10 cellular contexts compared by ENCODE assay signal in the genomic region with DNA sequence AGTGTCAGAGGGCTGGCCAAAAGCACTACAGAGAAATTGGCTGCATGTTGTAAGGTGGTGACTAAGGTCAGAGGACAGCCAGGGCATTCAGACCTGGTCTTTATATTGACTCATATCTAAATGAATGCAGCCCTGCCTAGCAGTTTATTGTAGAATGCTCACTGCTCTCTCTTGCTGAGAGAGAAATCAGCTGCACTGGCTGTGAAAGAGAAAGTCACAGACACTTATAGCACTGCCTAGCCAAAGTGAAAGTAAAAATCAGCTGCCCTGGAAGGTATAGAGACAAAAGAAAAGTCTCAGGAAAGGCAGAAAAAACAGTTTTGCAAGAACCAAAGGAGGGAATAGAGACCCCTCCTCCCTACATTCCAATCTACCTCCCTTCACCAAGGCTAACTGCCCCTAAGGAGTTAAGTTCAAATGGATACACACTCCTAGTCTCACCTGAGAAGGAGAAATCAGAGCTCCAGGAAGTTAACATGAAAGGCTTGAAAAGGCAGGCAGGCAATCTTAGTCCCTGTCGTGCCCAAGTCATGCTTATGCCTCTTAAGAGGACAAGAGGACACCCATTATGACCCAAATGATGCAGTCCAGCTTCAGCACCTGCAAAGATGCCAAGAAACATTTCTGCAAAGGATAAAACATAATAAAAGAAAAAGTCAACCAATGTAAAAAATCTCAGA.
DNase-seq lines count a peak whose midpoint lies in the region; ATAC-seq and TF ChIP-seq lines count a peak whose summit lies in the region.
"Had no signal": no experiment of that assay in that cellular context is flagged by ENCODE, and none has a peak within 500 bp of the region (broad histone marks: within the 10 kb centered on the region; RNA-seq: fewer than 3 reads in every experiment).

No MANE protein-coding gene starts in this region.

- no peak overlapping the region for H2BK12ac ChIP-seq in mesenchymal stem cell (ENCODE audit: low read length in 2 of 2)

- DNase-seq in CD4-positive, alpha-beta memory T cell, result no peak
- DNase-seq in SIG-M5 treated with dmso at 0.1 percent for 504 hours (lab: John Stamatoyannopoulos, UW; ENCODE audit: unreplicated experiment) (no peak), suprapubic skin (ENCODE audit: low spot score in 2 of 2) (no peak), mesenchymal stem cell (no peak)
- DNase-seq: C1 segment of cervical spinal cord, NCI-H2029 had no signal

- CTCF ChIA-PET in CD4-positive, alpha-beta memory T cell (lab: Charles Lee; ENCODE audit: partially characterized antibody), result interaction anchor here (1.3 kb wide), 1 partner anchor 23 kb away, joined by 4 read pairs; no protein-coding TSS in a partner anchor

- no peaks in the 10 kb centered on the region for H3K27me3 Mint-ChIP-seq in CD4-positive, alpha-beta memory T cell

- no peak overlapping the region for H2BK5ac ChIP-seq in mesenchymal stem cell (ENCODE audit: low read depth, low read length, poor library complexity, severe bottlenecking)

- H3K4ac ChIP-seq in mesenchymal stem cell (ENCODE audit: low read depth in 1 of 2, low read length in 2 of 2), result no peak overlapping the region

- no peak overlapping the region for H4K91ac ChIP-seq in mesenchymal stem cell (ENCODE audit: low read length)

- H3K4me1 ChIP-seq in CD4-positive, alpha-beta memory T cell (ENCODE audit: insufficient read depth, low read length), result peaks cover 19% of the 10 kb centered on the region
- H3K4me1 ChIP-seq in endocrine pancreas (ENCODE audit: control insufficient read depth, insufficient read depth, low read length) (no peaks in the 10 kb centered on the region), suprapubic skin (no peaks in the 10 kb centered on the region), mesenchymal stem cell (ENCODE audit: control insufficient read depth, insufficient read depth, low read depth, low read length) (no peaks in the 10 kb centered on the region), gastroesophageal sphincter (no peaks in the 10 kb centered on the region)

- H2AFZ ChIP-seq in mesenchymal stem cell (ENCODE audit: low read depth, low read length), result no peak overlapping the region

- no peak for TF ChIP-seq POLR2A in suprapubic skin (IDR thresholded peaks at IDR 0.05)
- no peak for TF ChIP-seq POLR2A in gastroesophageal sphincter (IDR thresholded peaks at IDR 0.05)

- peak overlapping the region in 2 of 8 donors; percentile 76 to 89 for H3K4me3 Mint-ChIP-seq in CD4-positive, alpha-beta memory T cell

- ATAC-seq in GM21390 (IDR thresholded peaks at IDR 0.05; ENCODE audit: unreplicated experiment) (peak; percentile 97), HG03571 (IDR thresholded peaks at IDR 0.05; ENCODE audit: unreplicated experiment) (peak; percentile 90), gastroesophageal sphincter (no peak)

- H3K27ac Mint-ChIP-seq in CD4-positive, alpha-beta memory T cell, result peak overlapping the region in 2 of 7 donors; percentile 82 to 91

- H3K9me3 Mint-ChIP-seq in CD4-positive, alpha-beta memory T cell, result no peaks in the 10 kb centered on the region

- no CpG with 5 or more reads among the region's 1 CpG for whole genome bisulfite sequencing in suprapubic skin
- WGBS in mesenchymal stem cell, result 33% methylated on average over 1 of the region's 1 CpG
- WGBS in gastroesophageal sphincter (ENCODE audit: low coverage in 1 of 2), 2 donors, result 0% methylated on average over 1 of the region's 1 CpG; no CpG with 5 or more reads in 1 of the 2 donors

- H3K36me3 ChIP-seq in CD4-positive, alpha-beta memory T cell (ENCODE audit: insufficient read depth, low read length), result no peaks in the 10 kb centered on the region
- H3K36me3 ChIP-seq in endocrine pancreas (ENCODE audit: control insufficient read depth, insufficient read depth, low read length), result no peaks in the 10 kb centered on the region
- H3K36me3 ChIP-seq in suprapubic skin, result no peaks in the 10 kb centered on the region
- H3K36me3 ChIP-seq in mesenchymal stem cell (ENCODE audit: control insufficient read depth in 1 of 2, insufficient read depth in 2 of 2, low read depth in 1 of 2, low read length in 2 of 2), result no peaks in the 10 kb centered on the region
- no peaks in the 10 kb centered on the region for H3K36me3 ChIP-seq in gastroesophageal sphincter

- H3K14ac ChIP-seq in mesenchymal stem cell (ENCODE audit: low read length in 2 of 2), result no peak overlapping the region

- TF ChIP-seq CTCF in suprapubic skin (IDR thresholded peaks at IDR 0.05), result no peak
- TF ChIP-seq CTCF in gastroesophageal sphincter (IDR thresholded peaks at IDR 0.05), result no peak

- peak overlapping the region; percentile 15 for H3K27ac ChIP-seq in CD4-positive, alpha-beta memory T cell (ENCODE audit: low read depth, low read length)
- H3K27ac ChIP-seq in suprapubic skin (no peak overlapping the region), mesenchymal stem cell (ENCODE audit: low read length, poor library complexity, severe bottlenecking) (no peak overlapping the region), gastroesophageal sphincter (no peak overlapping the region)

- no peak overlapping the region for H3K18ac ChIP-seq in mesenchymal stem cell (ENCODE audit: low read depth in 1 of 2, low read length in 2 of 2)

- H2BK120ac ChIP-seq in mesenchymal stem cell (ENCODE audit: low read depth, low read length), result no peak overlapping the region

- no peaks in the 10 kb centered on the region for H3K79me1 ChIP-seq in mesenchymal stem cell (replicated peaks; ENCODE audit: low read length, poor library complexity, severe bottlenecking)

- no peak overlapping the region for H3K4me2 ChIP-seq in mesenchymal stem cell (ENCODE audit: low read length, poor library complexity, severe bottlenecking)

- H4K8ac ChIP-seq in mesenchymal stem cell (ENCODE audit: low read length), result no peak overlapping the region

- H3K23ac ChIP-seq in mesenchymal stem cell (ENCODE audit: low read length in 2 of 2), result no peak overlapping the region

- H3K4me1 Mint-ChIP-seq in CD4-positive, alpha-beta memory T cell, result peaks cover 0 to 31% (median 6%) of the 10 kb centered on the region in 4 donors

- intact Hi-C loops in CD4-positive, alpha-beta memory T cell (cut with micrococcal nuclease), result loop anchor here (2.0 kb wide), 1 partner anchor 44 kb away; no protein-coding TSS in a partner anchor

- H3K9ac ChIP-seq in endocrine pancreas (ENCODE audit: control insufficient read depth, insufficient read depth, low read length) (no peak overlapping the region), mesenchymal stem cell (ENCODE audit: low read length) (no peak overlapping the region)

- H3K27me3 ChIP-seq in CD4-positive, alpha-beta memory T cell (ENCODE audit: insufficient read depth, low read length), result no peaks in the 10 kb centered on the region
- no peaks in the 10 kb centered on the region for H3K27me3 ChIP-seq in endocrine pancreas (ENCODE audit: control insufficient read depth, insufficient read depth, low read length)
- H3K27me3 ChIP-seq in suprapubic skin, result no peaks in the 10 kb centered on the region
- no peaks in the 10 kb centered on the region for H3K27me3 ChIP-seq in mesenchymal stem cell (ENCODE audit: control insufficient read depth in 1 of 2, insufficient read depth in 1 of 2, low read length in 2 of 2)
- H3K27me3 ChIP-seq in gastroesophageal sphincter, result no peaks in the 10 kb centered on the region

- no peak overlapping the region for H2AK5ac ChIP-seq in mesenchymal stem cell (ENCODE audit: low read length, severe bottlenecking)

- no peak overlapping the region for H2BK15ac ChIP-seq in mesenchymal stem cell (ENCODE audit: low read depth, poor library complexity, severe bottlenecking)

- TF ChIP-seq EP300 in suprapubic skin (IDR thresholded peaks at IDR 0.05), result no peak
- TF ChIP-seq EP300 in gastroesophageal sphincter (IDR thresholded peaks at IDR 0.05), result no peak

- POLR2A ChIA-PET in CD4-positive, alpha-beta memory T cell (lab: Charles Lee; ENCODE audit: partially characterized antibody), result interaction anchor here (0.7 to 1.5 kb wide), 4 partner anchors 9 to 263 kb away, joined by 3 to 7 read pairs (median 4); no protein-coding TSS in a partner anchor

- H3K9me3 ChIP-seq in CD4-positive, alpha-beta memory T cell (ENCODE audit: control insufficient read depth in 1 of 2, low read length in 2 of 2), result no peaks in the 10 kb centered on the region
- H3K9me3 ChIP-seq in endocrine pancreas (ENCODE audit: control insufficient read depth, low read length) (no peaks in the 10 kb centered on the region), suprapubic skin (no peaks in the 10 kb centered on the region), mesenchymal stem cell (ENCODE audit: control insufficient read depth, low read length) (no peaks in the 10 kb centered on the region), gastroesophageal sphincter (no peaks in the 10 kb centered on the region)

- peak overlapping the region in 1 of 2 donors; percentile 36 for H3K4me3 ChIP-seq in CD4-positive, alpha-beta memory T cell (ENCODE audit: low read length in 2 of 2)
- H3K4me3 ChIP-seq in endocrine pancreas (ENCODE audit: control insufficient read depth, insufficient read depth, low read length) (peak overlapping the region; percentile 61), suprapubic skin (no peak overlapping the region), mesenchymal stem cell (ENCODE audit: insufficient read depth in 1 of 2, low read depth in 1 of 2, low read length in 2 of 2) (no peak overlapping the region), gastroesophageal sphincter (peak overlapping the region in 1 of 2 donors; percentile 14)

- H3K36me3 Mint-ChIP-seq in CD4-positive, alpha-beta memory T cell, result no peaks in the 10 kb centered on the region
